ENCODE assay signal across 8 cellular contexts in genomic region chr17:38799501-38800236, GRCh38. TPM values are rescaled to one million over a fixed set of nuclear protein-coding genes. Genes with fewer than 3 reads are reported as not detected.
A peak's percentile ranks its signal among the peaks of the same experiment; 100 is the strongest.
DNase-seq lines count a peak whose midpoint lies in the region; ATAC-seq, FAIRE-seq and TF ChIP-seq lines count a peak whose summit lies in the region.

Gene PIP4K2B (minus strand): TSS chr17:38799556. CDS start chr17:38799424, 132 bp downstream.

- peak within 1 kb of the TSS; percentile 87 to 90 (median 89) for H3K4me3 ChIP-seq in pancreas
- peak within 1 kb of the TSS; percentile 59 to 80 (median 73) for H3K4me3 ChIP-seq in thyroid gland (replicated peaks in 1 of 3)

- H3K36me3 ChIP-seq in pancreas (peaks cover 0 to 29% (median 6%) of the 10 kb centered on the region in 3 donors), thyroid gland (peaks cover 32 to 34% of the 10 kb centered on the region in 2 donors)

- DNase-seq in GM12891 (ENCODE audit: insufficient read length, low spot score): peak; percentile 93
- peak; percentile 99 for DNase-seq in NCI-H1436 (lab: John Stamatoyannopoulos, UW)
- DNase-seq in SW480 (ENCODE audit: low spot score): peak; percentile 98
- DNase-seq in activated naive CD8-positive, alpha-beta T cell treated with anti-CD3 and anti-CD28 coated beads, Interleukin-2, amount 50 U/mL, for 24 hours: peak; percentile 89
- peak; percentile 97 for DNase-seq in Right ventricle myocardium superior
- DNase-seq in pancreas: peak; percentile 91 to 98 (median 96)
- peak; percentile 98 for DNase-seq in thyroid gland

- H3K27ac ChIP-seq in pancreas (peak within 1 kb of the TSS; percentile 97 to 100 (median 100)), thyroid gland (peak within 1 kb of the TSS; percentile 98 to 100 (median 99))

- TF ChIP-seq CTCF in pancreas (IDR thresholded peaks at IDR 0.05) (no peak), thyroid gland (IDR thresholded peaks at IDR 0.05) (no peak)

- ATAC-seq in HG02798 (IDR thresholded peaks at IDR 0.05; ENCODE audit: poor library complexity, unreplicated experiment): peak; percentile 82
- ATAC-seq in activated naive CD8-positive, alpha-beta T cell treated with anti-CD3 and anti-CD28 coated beads, Interleukin-2, amount 50 U/mL, for 24 hours: peak; percentile 84
- peak; percentile 96 for ATAC-seq in Right ventricle myocardium superior (ENCODE audit: poor library complexity)
- ATAC-seq in pancreas: peak; percentile 93 to 97 (median 94)

- WGBS in pancreas, 2 donors: 1 to 3% methylated on average over 24 to 72 of the region's 76 CpGs
- 0% methylated on average over 9 to 30 of the region's 76 CpGs for WGBS in thyroid gland, 2 donors

- H3K9me3 Mint-ChIP-seq in activated naive CD8-positive, alpha-beta T cell treated with anti-CD3 and anti-CD28 coated beads, Interleukin-2, amount 50 U/mL, for 24 hours: no peaks in the 10 kb centered on the region

- peaks cover 6 to 29% (median 16%) of the 10 kb centered on the region in 3 donors for H3K4me1 ChIP-seq in pancreas
- peaks cover 12 to 16% of the 10 kb centered on the region in 2 donors for H3K4me1 ChIP-seq in thyroid gland

- intact Hi-C loops in Right ventricle myocardium superior (cut with DNase I): loop anchor here (5.0 kb wide), 1 partner anchor 47 kb away; the partner anchor contains the start of gene PSMB3
- intact Hi-C loops in pancreas (cut with DNase I): no loop called here
- intact Hi-C loops in thyroid gland (cut with DNase I): no loop called here

- H3K4me1 Mint-ChIP-seq in activated naive CD8-positive, alpha-beta T cell treated with anti-CD3 and anti-CD28 coated beads, Interleukin-2, amount 50 U/mL, for 24 hours: peaks cover 40% of the 10 kb centered on the region

- no peaks in the 10 kb centered on the region for H3K9me3 ChIP-seq in pancreas
- H3K9me3 ChIP-seq in thyroid gland: no peaks in the 10 kb centered on the region

- no peaks in the 10 kb centered on the region for H3K27me3 Mint-ChIP-seq in activated naive CD8-positive, alpha-beta T cell treated with anti-CD3 and anti-CD28 coated beads, Interleukin-2, amount 50 U/mL, for 24 hours

- TF ChIP-seq POLR2A in GM12891 (IDR thresholded peaks at IDR 0.05; ENCODE audit: low read depth, low read length) (peak; percentile 80), thyroid gland (IDR thresholded peaks at IDR 0.05) (peak in 1 of 2 donors; percentile 44)

- FAIRE-seq in GM12891 (lab: Jason Lieb, UNC): no peak
- no peak for FAIRE-seq in pancreas (lab: Jason Lieb, UNC)

- peaks cover 43% of the 10 kb centered on the region for H3K36me3 Mint-ChIP-seq in activated naive CD8-positive, alpha-beta T cell treated with anti-CD3 and anti-CD28 coated beads, Interleukin-2, amount 50 U/mL, for 24 hours (ENCODE audit: low read depth)

- peak within 1 kb of the TSS; percentile 99 for H3K4me3 Mint-ChIP-seq in activated naive CD8-positive, alpha-beta T cell treated with anti-CD3 and anti-CD28 coated beads, Interleukin-2, amount 50 U/mL, for 24 hours

- H3K27me3 ChIP-seq in pancreas (no peaks in the 10 kb centered on the region), thyroid gland (no peaks in the 10 kb centered on the region)

- H3K27ac Mint-ChIP-seq in activated naive CD8-positive, alpha-beta T cell treated with anti-CD3 and anti-CD28 coated beads, Interleukin-2, amount 50 U/mL, for 24 hours: peak within 1 kb of the TSS; percentile 94

TF ChIP-seq in GM12891, 5 proteins besides CTCF, POLR2A, EP300 and RAD21:
- peak; percentile 88 for TF ChIP-seq POLR2AphosphoS5 (IDR thresholded peaks at IDR 0.05; ENCODE audit: low read depth, low read length)
- TF ChIP-seq POU2F2 (IDR thresholded peaks at IDR 0.05; ENCODE audit: low read depth, low read length): peak; percentile 70
- TF ChIP-seq TAF1 (IDR thresholded peaks at IDR 0.05; ENCODE audit: low read depth, low read length): no peak
- TF ChIP-seq PAX5 (IDR thresholded peaks at IDR 0.05; ENCODE audit: insufficient read depth, low read length, severe bottlenecking): no peak
- peak; percentile 33 for TF ChIP-seq SPI1 (IDR thresholded peaks at IDR 0.05; ENCODE audit: low read depth, low read length)

RNA-seq across cellular contexts. Expression of gene PIP4K2B, which starts in this region (rescaled TPM):
- polyA plus RNA-seq in GM12891 (2012; ENCODE audit: low read depth, missing spikeins): 13.0 TPM
- 41.9 TPM for total RNA-seq in Right ventricle myocardium superior
- total RNA-seq in pancreas: 10 to 100 TPM in 5 of 6 donors, 1 to 10 TPM in 1; 9.0 to 22.2 (median 11.7) TPM
- polyA plus RNA-seq in pancreas: 10 to 100 TPM; 14.2 to 17.0 TPM
- 10 to 100 TPM; 40.8 to 48.6 (median 43.8) TPM for total RNA-seq in thyroid gland

Comparison
In these comparisons a context has a peak if more than half of its experiments do, and no peak if none do; other contexts are left out.
1. Peak in every context shown above with its lines: DNase-seq, ATAC-seq, H3K4me3 ChIP-seq and H3K27ac ChIP-seq.